8 cellular contexts compared by ENCODE assay signal in genomic region chr17:50169121-50169764, GRCh38. TPM values are rescaled to one million over a fixed set of nuclear protein-coding genes. Genes with fewer than 3 reads are reported as not detected.
DNase-seq lines count a peak whose midpoint lies in the region; ATAC-seq and TF ChIP-seq lines count a peak whose summit lies in the region.

No MANE protein-coding gene starts in this region.

- no peaks in the 10 kb centered on the region for H3K9me3 ChIP-seq in A673 (ENCODE audit: low read depth, low read length, poor library complexity, severe bottlenecking)
- no peaks in the 10 kb centered on the region for H3K9me3 ChIP-seq in muscle layer of colon (ENCODE audit: low read length)
- H3K9me3 ChIP-seq in upper lobe of right lung: no peaks in the 10 kb centered on the region

- peak; percentile 87 for TF ChIP-seq CTCF in A673 (conservative IDR thresholded peaks at IDR 0.05; ENCODE audit: low read depth, low read length)
- peak; percentile 94 for TF ChIP-seq CTCF in GM12873 (IDR thresholded peaks at IDR 0.05; ENCODE audit: insufficient read depth, low read depth, low read length, missing control alignments)
- peak in 54 of 56 donors; percentile 24 to 73 (median 51) for TF ChIP-seq CTCF in dorsolateral prefrontal cortex (IDR thresholded peaks at IDR 0.05 in 54 of 56, conservative IDR thresholded peaks at IDR 0.05 in 2 of 56; ENCODE audit: low read depth in 1 of 56, partially characterized antibody in 56 of 56)
- TF ChIP-seq CTCF in upper lobe of right lung (IDR thresholded peaks at IDR 0.05): peak; percentile 46

- intact Hi-C loops in A673 (cut with micrococcal nuclease; ENCODE audit: unreplicated experiment): loop anchor here (1.0 to 10.0 kb wide), 2 partner anchors 29 to 126 kb away; no protein-coding TSS in a partner anchor
- intact Hi-C loops in dorsolateral prefrontal cortex (cut with DNase I): loop anchor here in 1 of 2 donors (1.0 to 10.0 kb wide), 2 partner anchors 29 to 144 kb away; no protein-coding TSS in a partner anchor
- intact Hi-C loops in upper lobe of right lung (cut with DNase I): loop anchor here (10.0 kb wide), 1 partner anchor 54 kb away; no protein-coding TSS in a partner anchor

- H3K4me3 ChIP-seq in A673 (ENCODE audit: low read depth, low read length, poor library complexity, severe bottlenecking) (no peak overlapping the region), dorsolateral prefrontal cortex (no peak overlapping the region), muscle layer of colon (ENCODE audit: low read depth in 1 of 2, low read length in 2 of 2) (no peak overlapping the region), upper lobe of right lung (no peak overlapping the region)

- H3K36me3 ChIP-seq in A673 (ENCODE audit: insufficient read depth, low read length, poor library complexity, severe bottlenecking): no peaks in the 10 kb centered on the region
- no peaks in the 10 kb centered on the region for H3K36me3 ChIP-seq in muscle layer of colon (ENCODE audit: insufficient read depth, low read length)
- H3K36me3 ChIP-seq in upper lobe of right lung: no peaks in the 10 kb centered on the region

- BruUV-seq in A673 (replicated peaks; lab: Mats Ljungman, UMichigan): no TSS peak

- POLR2A ChIA-PET in A673 (lab: Charles Lee; ENCODE audit: low non-redundant PET): no interaction called here

- H3K4me1 ChIP-seq in A673 (ENCODE audit: insufficient read depth, low read length, poor library complexity, severe bottlenecking) (no peaks in the 10 kb centered on the region), muscle layer of colon (ENCODE audit: insufficient read depth, low read length) (peaks cover 45% of the 10 kb centered on the region), upper lobe of right lung (no peaks in the 10 kb centered on the region)

- no peak overlapping the region for H3K27ac ChIP-seq in A673 (ENCODE audit: low read depth, low read length, poor library complexity, severe bottlenecking)
- no peak overlapping the region for H3K27ac ChIP-seq in dorsolateral prefrontal cortex
- peak overlapping the region; percentile 50 for H3K27ac ChIP-seq in muscle layer of colon (ENCODE audit: low read depth, low read length)
- H3K27ac ChIP-seq in upper lobe of right lung: no peak overlapping the region

- CTCF ChIA-PET in A673 (lab: Charles Lee): interaction anchor here (0.6 to 1.4 kb wide), 13 partner anchors 8 to 1325 kb away, joined by 3 to 22 read pairs (median 5); no protein-coding TSS in a partner anchor

- H3K27me3 ChIP-seq in A673 (replicated peaks; ENCODE audit: insufficient read depth, low read depth, low read length, poor library complexity) (no peaks in the 10 kb centered on the region), dorsolateral prefrontal cortex (no peaks in the 10 kb centered on the region), muscle layer of colon (ENCODE audit: control insufficient read depth in 1 of 2, insufficient read depth in 2 of 2, low read length in 2 of 2) (no peaks in the 10 kb centered on the region), upper lobe of right lung (no peaks in the 10 kb centered on the region)

- DNase-seq in A673 (ENCODE audit: low spot score): peak; percentile 79
- DNase-seq in NCI-H460 (ENCODE audit: extremely low read depth, low read depth): peak; percentile 45
- DNase-seq in activated CD4-positive, alpha-beta T cell treated with anti-CD3 and anti-CD28 coated beads for 4 hours: peak; percentile 61 to 65
- DNase-seq in dorsolateral prefrontal cortex: peak in 1 of 10 donors; percentile 49
- DNase-seq in upper lobe of right lung: no peak

- H3K9ac ChIP-seq in muscle layer of colon (ENCODE audit: low read length): no peak overlapping the region

- ATAC-seq in upper lobe of right lung (peak; percentile 83), GM19023 (IDR thresholded peaks at IDR 0.05; ENCODE audit: unreplicated experiment) (no peak)

RNA-seq across cellular contexts. Expression of gene SGCA, which starts 3.4 kb away (rescaled TPM):
- total RNA-seq in A673 (2021) (not detected in 2 replicates), dorsolateral prefrontal cortex (1 to 10 TPM in 57 of 120 experiments, under 1 TPM in 26, not detected in 37; 0.37 to 7.6 (median 1.3) TPM), upper lobe of right lung (27.8 TPM)
- total RNA-seq in NCI-H460 (2014; rRNA removed; shearing (Covaris generic)): not detected in 2 replicates
- not detected in 2 replicates for polyA plus RNA-seq in NCI-H460 (2014; cell fraction: nucleus; rRNA removed)

RNA-seq across cellular contexts. Expression of gene PPP1R9B, which starts 18.8 kb away (rescaled TPM):
- total RNA-seq in A673 (2021) (61.3 and 68.4 TPM in 2 replicates), dorsolateral prefrontal cortex (100 to 1,000 TPM in 118 of 120 experiments, 10 to 100 TPM in 2; 74.6 to 225 (median 160) TPM), upper lobe of right lung (103 TPM)
- 38.9 and 40.6 TPM in 2 replicates for total RNA-seq in NCI-H460 (2014; rRNA removed; shearing (Covaris generic))
- 44.4 and 57.1 TPM in 2 replicates for polyA plus RNA-seq in NCI-H460 (2014; cell fraction: nucleus; rRNA removed)

RNA-seq across cellular contexts. Expression of gene COL1A1, which starts 32.2 kb away (rescaled TPM):
- total RNA-seq in A673 (2021): 24.6 and 44.7 TPM in 2 replicates
- total RNA-seq in NCI-H460 (2014; rRNA removed; shearing (Covaris generic)): 0.66 and 1.2 TPM in 2 replicates
- 21.2 and 24.9 TPM in 2 replicates for polyA plus RNA-seq in NCI-H460 (2014; cell fraction: nucleus; rRNA removed)
- total RNA-seq in dorsolateral prefrontal cortex: 10 to 100 TPM in 16 of 120 experiments, 1 to 10 TPM in 95, under 1 TPM in 9; 0.25 to 23.1 (median 3.3) TPM
- total RNA-seq in upper lobe of right lung: 154 TPM

RNA-seq across cellular contexts. Expression of gene SAMD14, which starts 39.3 kb away (rescaled TPM):
- total RNA-seq in A673 (2021): 45.0 and 51.4 TPM in 2 replicates
- total RNA-seq in NCI-H460 (2014; rRNA removed; shearing (Covaris generic)): not detected in 2 replicates
- 0.08 TPM in 1 of 2 replicates, not detected in the other for polyA plus RNA-seq in NCI-H460 (2014; cell fraction: nucleus; rRNA removed)
- 100 to 1,000 TPM in 2 of 120 experiments, 10 to 100 TPM in 118; 17.9 to 122 (median 58.2) TPM for total RNA-seq in dorsolateral prefrontal cortex
- 21.5 TPM for total RNA-seq in upper lobe of right lung
